In the genomic region with DNA sequence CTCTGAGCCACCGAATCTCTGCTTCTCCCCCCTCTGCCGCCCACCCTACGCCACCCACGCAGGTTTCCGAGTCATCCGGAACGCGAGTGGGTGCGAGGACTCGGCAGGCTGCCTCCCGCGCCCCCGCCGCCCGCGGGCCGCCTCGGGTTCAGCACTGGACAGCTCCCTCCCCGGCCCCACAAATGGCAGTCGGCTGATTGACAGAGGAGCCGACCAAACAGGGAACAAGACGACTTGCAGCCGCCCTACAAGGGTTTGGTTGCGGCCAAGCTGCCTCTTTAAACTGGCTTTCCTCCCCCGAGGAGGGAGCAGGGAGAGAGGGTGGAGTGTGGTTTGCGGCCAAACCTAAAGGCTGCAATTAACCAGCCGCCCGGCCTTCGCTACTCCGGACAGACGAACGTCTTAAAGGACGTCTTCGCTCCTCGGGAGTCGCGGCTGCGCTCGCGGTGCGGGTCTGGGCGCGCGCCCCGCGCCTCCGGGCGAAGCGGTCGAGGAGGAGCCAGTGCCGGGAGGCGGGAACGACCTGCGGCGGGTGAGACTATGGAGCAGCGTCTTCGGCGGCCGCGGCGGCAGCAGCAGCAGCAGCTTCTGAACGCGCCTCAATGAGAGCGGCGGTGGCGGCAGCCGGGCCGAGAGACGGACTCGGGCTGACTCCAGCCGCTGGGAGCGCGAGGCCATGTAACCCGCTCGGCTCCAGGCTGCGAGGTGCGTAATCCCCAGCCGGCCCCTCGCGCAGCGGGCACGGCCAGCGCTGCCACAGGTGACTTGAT, we compare ENCODE assay signal across 8 cellular contexts. TPM values are rescaled to one million over a fixed set of nuclear protein-coding genes. Genes with fewer than 3 reads are reported as not detected.
A peak's percentile ranks its signal among the peaks of the same experiment; 100 is the strongest.
DNase-seq lines count a peak whose midpoint lies in the region; ATAC-seq and TF ChIP-seq lines count a peak whose summit lies in the region.

A gene with protein sequence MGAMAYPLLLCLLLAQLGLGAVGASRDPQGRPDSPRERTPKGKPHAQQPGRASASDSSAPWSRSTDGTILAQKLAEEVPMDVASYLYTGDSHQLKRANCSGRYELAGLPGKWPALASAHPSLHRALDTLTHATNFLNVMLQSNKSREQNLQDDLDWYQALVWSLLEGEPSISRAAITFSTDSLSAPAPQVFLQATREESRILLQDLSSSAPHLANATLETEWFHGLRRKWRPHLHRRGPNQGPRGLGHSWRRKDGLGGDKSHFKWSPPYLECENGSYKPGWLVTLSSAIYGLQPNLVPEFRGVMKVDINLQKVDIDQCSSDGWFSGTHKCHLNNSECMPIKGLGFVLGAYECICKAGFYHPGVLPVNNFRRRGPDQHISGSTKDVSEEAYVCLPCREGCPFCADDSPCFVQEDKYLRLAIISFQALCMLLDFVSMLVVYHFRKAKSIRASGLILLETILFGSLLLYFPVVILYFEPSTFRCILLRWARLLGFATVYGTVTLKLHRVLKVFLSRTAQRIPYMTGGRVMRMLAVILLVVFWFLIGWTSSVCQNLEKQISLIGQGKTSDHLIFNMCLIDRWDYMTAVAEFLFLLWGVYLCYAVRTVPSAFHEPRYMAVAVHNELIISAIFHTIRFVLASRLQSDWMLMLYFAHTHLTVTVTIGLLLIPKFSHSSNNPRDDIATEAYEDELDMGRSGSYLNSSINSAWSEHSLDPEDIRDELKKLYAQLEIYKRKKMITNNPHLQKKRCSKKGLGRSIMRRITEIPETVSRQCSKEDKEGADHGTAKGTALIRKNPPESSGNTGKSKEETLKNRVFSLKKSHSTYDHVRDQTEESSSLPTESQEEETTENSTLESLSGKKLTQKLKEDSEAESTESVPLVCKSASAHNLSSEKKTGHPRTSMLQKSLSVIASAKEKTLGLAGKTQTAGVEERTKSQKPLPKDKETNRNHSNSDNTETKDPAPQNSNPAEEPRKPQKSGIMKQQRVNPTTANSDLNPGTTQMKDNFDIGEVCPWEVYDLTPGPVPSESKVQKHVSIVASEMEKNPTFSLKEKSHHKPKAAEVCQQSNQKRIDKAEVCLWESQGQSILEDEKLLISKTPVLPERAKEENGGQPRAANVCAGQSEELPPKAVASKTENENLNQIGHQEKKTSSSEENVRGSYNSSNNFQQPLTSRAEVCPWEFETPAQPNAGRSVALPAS (N-terminal part only) (plus strand): TSS at position 541 of the 770 bp plus-strand sequence. CDS start 420 bp downstream, outside the sequence.

- no peak for TF ChIP-seq POLR2A in heart left ventricle (IDR thresholded peaks at IDR 0.05)

- ATAC-seq in heart left ventricle: peak; percentile 86 to 98 (median 96)
- no peak for ATAC-seq in HG02970 (IDR thresholded peaks at IDR 0.05; ENCODE audit: low FRiP score, unreplicated experiment)

- H3K4me3 ChIP-seq in GM12865 (ENCODE audit: low read depth, low read length) (no peak within 1 kb of the TSS), heart left ventricle (peak within 1 kb of the TSS; percentile 22 to 66 (median 52)), tibial artery (peak within 1 kb of the TSS; percentile 50 to 57)

- intact Hi-C loops in heart left ventricle (cut with DNase I): no loop called here
- intact Hi-C loops in tibial artery (cut with DNase I; ENCODE audit: low total_unique reads): no loop called here

- H3K27me3 ChIP-seq in heart left ventricle: peaks cover 19 to 76% (median 44%) of the 10 kb centered on the region in 9 donors
- peaks cover 0 to 35% of the 10 kb centered on the region in 2 donors for H3K27me3 ChIP-seq in tibial artery

- no peaks in the 10 kb centered on the region for H3K36me3 Mint-ChIP-seq in osteocyte (ENCODE audit: unreplicated experiment)

- H3K4me1 ChIP-seq in heart left ventricle: peaks cover 0 to 25% (median 7%) of the 10 kb centered on the region in 12 donors
- H3K4me1 ChIP-seq in tibial artery: peaks cover 0 to 26% (median 19%) of the 10 kb centered on the region in 4 donors

- no peak for TF ChIP-seq CTCF in GM12865 (IDR thresholded peaks at IDR 0.05; ENCODE audit: insufficient read depth, low read depth, low read length, missing control alignments)
- TF ChIP-seq CTCF in heart left ventricle (IDR thresholded peaks at IDR 0.05): no peak
- TF ChIP-seq CTCF in osteocyte (IDR thresholded peaks at IDR 0.05): no peak
- no peak for TF ChIP-seq CTCF in tibial artery (IDR thresholded peaks at IDR 0.05)

- H3K9me3 Mint-ChIP-seq in osteocyte (ENCODE audit: unreplicated experiment): peaks cover 6% of the 10 kb centered on the region

- peaks cover 42% of the 10 kb centered on the region for H3K27me3 Mint-ChIP-seq in osteocyte (ENCODE audit: unreplicated experiment)

- H3K27ac ChIP-seq in heart left ventricle (no peak within 1 kb of the TSS), tibial artery (no peak within 1 kb of the TSS)

- H3K4me1 Mint-ChIP-seq in osteocyte (ENCODE audit: unreplicated experiment): peaks cover 13% of the 10 kb centered on the region

- H3K27ac Mint-ChIP-seq in osteocyte (ENCODE audit: unreplicated experiment): no peak within 1 kb of the TSS

- H3K36me3 ChIP-seq in heart left ventricle (no peaks in the 10 kb centered on the region), tibial artery (no peaks in the 10 kb centered on the region)

- WGBS in heart left ventricle, 4 donors: 1 to 3% (median 2%) methylated on average over 31 to 83 of the region's 83 CpGs

- peak within 1 kb of the TSS; percentile 81 for H3K4me3 Mint-ChIP-seq in osteocyte (ENCODE audit: unreplicated experiment)

- DNase-seq in GM12865 (ENCODE audit: low read depth): peak; percentile 65
- DNase-seq in LHCN-M2 (ENCODE audit: low read depth): peak; percentile 61
- DNase-seq in SK-N-DZ (ENCODE audit: low spot score): peak; percentile 92
- DNase-seq in anterior cingulate cortex (lab: John Stamatoyannopoulos, UW): peak; percentile 34 to 94 (median 83)
- peak; percentile 87 to 91 (median 90) for DNase-seq in heart left ventricle
- peak; percentile 93 for DNase-seq in osteocyte (ENCODE audit: extremely low spot score, unreplicated experiment)
- peak; percentile 78 to 87 for DNase-seq in tibial artery

- no peaks in the 10 kb centered on the region for H3K9me3 ChIP-seq in heart left ventricle
- no peaks in the 10 kb centered on the region for H3K9me3 ChIP-seq in tibial artery

RNA-seq across cellular contexts. Expression of the gene that starts here (rescaled TPM):
- total RNA-seq in LHCN-M2 (2014; rRNA removed) (1.7 and 2.1 TPM in 2 replicates), heart left ventricle (under 1 TPM in 2 of 9 donors, not detected in 7; 0.05 TPM), osteocyte (0.19 and 0.24 TPM in 2 replicates)
- 0.81 TPM for polyA plus RNA-seq in LHCN-M2 (2012)
- polyA plus RNA-seq in SK-N-DZ (2014; cell fraction: cytosol; rRNA removed): 3.6 and 4.2 TPM in 2 replicates
- polyA plus RNA-seq in SK-N-DZ (2014; cell fraction: nucleus; rRNA removed): 2.9 and 3.7 TPM in 2 replicates
- polyA plus RNA-seq in heart left ventricle: not detected

Comparison
In these comparisons a context has a peak if more than half of its experiments do, and no peak if none do; other contexts are left out.
1. Peak in DNase-seq, ATAC-seq and H3K4me3 ChIP-seq in heart left ventricle; RNA of the gene not detected or under 1 TPM.
2. Peak in DNase-seq in osteocyte; RNA of the gene not detected or under 1 TPM.